1 cellular context compared by ENCODE assay signal in genomic region chr7:101126651-101127459, GRCh38.
TF ChIP-seq lines count a peak whose summit lies in the region.

Gene SERPINE1 (plus strand): TSS chr7:101127104. CDS start chr7:101128394, 1,290 bp downstream.

TF ChIP-seq in HepG2, 621 proteins besides CTCF, POLR2A, EP300 and RAD21 (continued from another document and continues in another):
- TF ChIP-seq MYPOP (CRISPR knock-in tag; IDR thresholded peaks at IDR 0.05) (0 out of 2 replicates have a peak, but pooled peaks have one; percentile 15), ZNF563 (CRISPR knock-in tag; IDR thresholded peaks at IDR 0.05) (0 out of 2 replicates have a peak, but pooled peaks have one; percentile 28), ZNF660 (CRISPR knock-in tag; IDR thresholded peaks at IDR 0.05; ENCODE audit: borderline replicate concordance, low read depth) (no peak), TARDBP (CRISPR knock-in tag; IDR thresholded peaks at IDR 0.05) (peak; percentile 92), ZNF232 (CRISPR knock-in tag; IDR thresholded peaks at IDR 0.05; ENCODE audit: borderline replicate concordance) (0 out of 2 replicates have a peak, but pooled peaks have one; percentile 23), ZNF33B (CRISPR knock-in tag; IDR thresholded peaks at IDR 0.05) (no peak; the same call in 1 of the 2 replicates), ZBTB33 (CRISPR knock-in tag; IDR thresholded peaks at IDR 0.05) (peak; percentile 62; the same call in 1 of the 2 replicates), ZNF713 (CRISPR knock-in tag; IDR thresholded peaks at IDR 0.05) (no peak), ZNF576 (CRISPR knock-in tag; IDR thresholded peaks at IDR 0.05) (no peak), EEA1 (CRISPR knock-in tag; IDR thresholded peaks at IDR 0.05; ENCODE audit: borderline replicate concordance) (no peak), ZNF253 (CRISPR knock-in tag; IDR thresholded peaks at IDR 0.05; ENCODE audit: borderline replicate concordance) (0 out of 2 replicates have a peak, but pooled peaks have one; percentile 1), DNMT3B (CRISPR knock-in tag; conservative IDR thresholded peaks at IDR 0.05) (no peak), HDAC1 (CRISPR knock-in tag; IDR thresholded peaks at IDR 0.05) (peak; percentile 90), RERE (CRISPR knock-in tag; IDR thresholded peaks at IDR 0.05; ENCODE audit: low read depth) (peak; percentile 76), PAWR (CRISPR knock-in tag; IDR thresholded peaks at IDR 0.05; ENCODE audit: borderline replicate concordance) (peak; percentile 83; the same call in 1 of the 2 replicates), ZFP62 (CRISPR knock-in tag; IDR thresholded peaks at IDR 0.05) (no peak), ZBTB34 (CRISPR knock-in tag; IDR thresholded peaks at IDR 0.05) (no peak; the same call in 1 of the 2 replicates), XRCC5 (optimal IDR thresholded peaks at IDR 0.05; ENCODE audit: low read length) (peak; percentile 78), ZNF639 (CRISPR knock-in tag; conservative IDR thresholded peaks at IDR 0.05) (no peak), RXRA (CRISPR knock-in tag; IDR thresholded peaks at IDR 0.05) (peak; percentile 99), ZNF501 (CRISPR knock-in tag; IDR thresholded peaks at IDR 0.05) (peak; percentile 76), JUN (CRISPR knock-in tag; IDR thresholded peaks at IDR 0.05) (peak; percentile 58; the same call in 1 of the 2 replicates), TCF12 (IDR thresholded peaks at IDR 0.05) (no peak), TCF12 (CRISPR knock-in tag; IDR thresholded peaks at IDR 0.05) (peak; percentile 97), GLMP (CRISPR knock-in tag; IDR thresholded peaks at IDR 0.05; ENCODE audit: borderline replicate concordance) (no peak), ZNF564 (CRISPR knock-in tag; IDR thresholded peaks at IDR 0.05) (no peak)
- TF ChIP-seq, protein P1, sequence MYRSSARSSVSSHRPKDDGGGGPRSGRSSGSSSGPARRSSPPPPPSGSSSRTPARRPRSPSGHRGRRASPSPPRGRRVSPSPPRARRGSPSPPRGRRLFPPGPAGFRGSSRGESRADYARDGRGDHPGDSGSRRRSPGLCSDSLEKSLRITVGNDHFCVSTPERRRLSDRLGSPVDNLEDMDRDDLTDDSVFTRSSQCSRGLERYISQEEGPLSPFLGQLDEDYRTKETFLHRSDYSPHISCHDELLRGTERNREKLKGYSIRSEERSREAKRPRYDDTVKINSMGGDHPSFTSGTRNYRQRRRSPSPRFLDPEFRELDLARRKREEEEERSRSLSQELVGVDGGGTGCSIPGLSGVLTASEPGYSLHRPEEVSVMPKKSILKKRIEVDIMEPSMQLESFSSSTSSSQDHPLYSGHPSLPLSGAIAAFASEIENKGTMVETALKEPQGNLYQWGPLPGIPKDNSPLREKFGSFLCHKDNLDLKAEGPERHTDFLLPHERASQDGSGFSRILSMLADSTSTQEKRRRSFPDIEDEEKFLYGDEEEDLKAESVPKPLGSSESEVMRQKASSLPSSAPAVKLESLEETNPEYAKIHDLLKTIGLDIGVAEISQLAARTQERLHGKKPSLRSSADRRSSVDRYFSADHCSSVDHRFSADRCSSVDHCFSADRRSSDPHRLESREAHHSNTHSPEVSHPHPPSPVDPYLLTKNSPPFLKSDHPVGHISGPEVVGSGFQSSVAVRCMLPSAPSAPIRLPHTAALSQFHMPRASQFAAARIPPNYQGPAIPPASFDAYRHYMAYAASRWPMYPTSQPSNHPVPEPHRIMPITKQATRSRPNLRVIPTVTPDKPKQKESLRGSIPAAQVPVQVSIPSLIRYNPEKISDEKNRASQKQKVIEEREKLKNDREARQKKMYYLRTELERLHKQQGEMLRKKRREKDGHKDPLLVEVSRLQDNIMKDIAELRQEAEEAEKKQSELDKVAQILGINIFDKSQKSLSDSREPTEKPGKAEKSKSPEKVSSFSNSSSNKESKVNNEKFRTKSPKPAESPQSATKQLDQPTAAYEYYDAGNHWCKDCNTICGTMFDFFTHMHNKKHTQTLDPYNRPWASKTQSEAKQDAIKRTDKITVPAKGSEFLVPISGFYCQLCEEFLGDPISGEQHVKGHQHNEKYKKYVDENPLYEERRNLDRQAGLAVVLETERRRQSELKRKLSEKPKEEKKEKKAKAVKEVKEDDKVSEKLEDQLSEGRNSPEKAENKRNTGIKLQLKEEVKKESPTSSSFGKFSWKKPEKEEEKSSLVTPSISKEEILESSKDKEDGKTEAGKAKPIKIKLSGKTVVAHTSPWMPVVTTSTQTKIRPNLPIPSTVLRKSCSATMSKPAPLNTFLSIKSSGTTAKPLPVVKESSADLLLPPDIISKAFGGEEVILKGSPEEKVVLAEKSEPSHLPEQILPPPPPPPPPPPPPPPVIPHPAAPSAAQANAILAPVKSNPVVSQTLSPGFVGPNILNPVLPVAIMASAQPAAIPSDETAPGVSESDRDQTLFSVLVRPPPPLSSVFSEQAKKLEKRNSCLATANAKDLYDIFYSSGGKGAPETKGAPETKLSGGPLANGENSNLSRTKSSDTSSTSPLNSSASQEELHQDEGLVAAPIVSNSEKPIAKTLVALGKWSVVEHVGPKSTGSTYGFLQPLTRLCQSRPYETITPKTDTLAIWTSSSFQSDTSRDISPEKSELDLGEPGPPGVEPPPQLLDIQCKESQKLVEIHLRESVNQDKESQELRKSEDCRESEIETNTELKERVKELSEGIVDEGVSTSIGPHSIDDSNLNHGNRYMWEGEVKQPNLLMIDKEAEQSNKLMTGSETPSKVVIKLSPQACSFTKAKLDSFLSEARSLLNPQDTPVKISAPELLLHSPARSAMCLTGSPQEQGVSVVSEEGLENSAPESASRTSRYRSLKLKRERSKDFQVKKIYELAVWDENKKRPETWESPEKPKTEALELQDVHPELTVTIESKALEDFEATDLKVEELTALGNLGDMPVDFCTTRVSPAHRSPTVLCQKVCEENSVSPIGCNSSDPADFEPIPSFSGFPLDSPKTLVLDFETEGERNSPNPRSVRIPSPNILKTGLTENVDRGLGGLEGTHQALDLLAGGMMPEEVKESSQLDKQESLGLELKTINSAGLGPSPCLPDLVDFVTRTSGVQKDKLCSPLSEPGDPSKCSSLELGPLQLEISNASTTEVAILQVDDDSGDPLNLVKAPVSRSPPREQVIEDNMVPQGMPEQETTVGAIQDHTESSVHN (CRISPR knock-in tag; IDR thresholded peaks at IDR 0.05), result peak; percentile 65; the same call in 1 of the 2 replicates
- TF ChIP-seq, protein P2, sequence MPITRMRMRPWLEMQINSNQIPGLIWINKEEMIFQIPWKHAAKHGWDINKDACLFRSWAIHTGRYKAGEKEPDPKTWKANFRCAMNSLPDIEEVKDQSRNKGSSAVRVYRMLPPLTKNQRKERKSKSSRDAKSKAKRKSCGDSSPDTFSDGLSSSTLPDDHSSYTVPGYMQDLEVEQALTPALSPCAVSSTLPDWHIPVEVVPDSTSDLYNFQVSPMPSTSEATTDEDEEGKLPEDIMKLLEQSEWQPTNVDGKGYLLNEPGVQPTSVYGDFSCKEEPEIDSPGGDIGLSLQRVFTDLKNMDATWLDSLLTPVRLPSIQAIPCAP (CRISPR knock-in tag; IDR thresholded peaks at IDR 0.05; ENCODE audit: low read depth), result no peak
- TF ChIP-seq, protein P3, sequence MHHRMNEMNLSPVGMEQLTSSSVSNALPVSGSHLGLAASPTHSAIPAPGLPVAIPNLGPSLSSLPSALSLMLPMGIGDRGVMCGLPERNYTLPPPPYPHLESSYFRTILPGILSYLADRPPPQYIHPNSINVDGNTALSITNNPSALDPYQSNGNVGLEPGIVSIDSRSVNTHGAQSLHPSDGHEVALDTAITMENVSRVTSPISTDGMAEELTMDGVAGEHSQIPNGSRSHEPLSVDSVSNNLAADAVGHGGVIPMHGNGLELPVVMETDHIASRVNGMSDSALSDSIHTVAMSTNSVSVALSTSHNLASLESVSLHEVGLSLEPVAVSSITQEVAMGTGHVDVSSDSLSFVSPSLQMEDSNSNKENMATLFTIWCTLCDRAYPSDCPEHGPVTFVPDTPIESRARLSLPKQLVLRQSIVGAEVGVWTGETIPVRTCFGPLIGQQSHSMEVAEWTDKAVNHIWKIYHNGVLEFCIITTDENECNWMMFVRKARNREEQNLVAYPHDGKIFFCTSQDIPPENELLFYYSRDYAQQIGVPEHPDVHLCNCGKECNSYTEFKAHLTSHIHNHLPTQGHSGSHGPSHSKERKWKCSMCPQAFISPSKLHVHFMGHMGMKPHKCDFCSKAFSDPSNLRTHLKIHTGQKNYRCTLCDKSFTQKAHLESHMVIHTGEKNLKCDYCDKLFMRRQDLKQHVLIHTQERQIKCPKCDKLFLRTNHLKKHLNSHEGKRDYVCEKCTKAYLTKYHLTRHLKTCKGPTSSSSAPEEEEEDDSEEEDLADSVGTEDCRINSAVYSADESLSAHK (CRISPR knock-in tag; IDR thresholded peaks at IDR 0.05; ENCODE audit: borderline replicate concordance), result no peak
